ENCODE assay signal across 15 cellular contexts in the genomic region with DNA sequence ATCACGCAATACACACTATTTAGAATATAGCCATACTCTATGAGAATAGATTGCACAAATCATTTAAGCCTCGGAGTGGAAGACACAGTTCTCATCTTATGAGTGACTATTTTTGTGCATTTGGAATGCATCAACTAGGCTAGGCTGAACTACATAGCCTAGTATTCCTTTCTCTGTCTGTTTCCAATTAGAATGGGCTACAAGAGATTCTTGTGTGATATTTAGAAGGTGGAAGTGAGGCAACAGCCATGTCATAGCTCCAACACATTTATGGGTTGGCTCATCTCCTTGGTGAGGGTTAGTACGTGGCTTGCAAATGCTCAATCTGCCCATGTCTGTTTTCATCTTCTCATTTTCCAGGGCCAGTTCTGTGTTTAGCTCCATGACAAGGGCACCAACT.
"Had no signal": no experiment of that assay in that cellular context is flagged by ENCODE, and none has a peak within 500 bp of the region (broad histone marks: within the 10 kb centered on the region; RNA-seq: fewer than 3 reads in every experiment).

No MANE protein-coding gene starts in this region.

- H2AFZ ChIP-seq: parathyroid adenoma had no signal

- ATAC-seq: stimulated activated naive B cell treated with anti-CD40 and anti-IgM and Interleukin-4, amounts not matched to agents 10 μg/mL and 1 μg/mL and 100 μg/mL, for 72 hours had no signal

- H3K9me3 ChIP-seq: esophagus squamous epithelium, transverse colon had no signal

- H3K27ac ChIP-seq: esophagus squamous epithelium, parathyroid adenoma, transverse colon, VCaP had no signal

- H3K4me3 ChIP-seq: esophagus squamous epithelium, transverse colon had no signal

- H3K9ac ChIP-seq: parathyroid adenoma had no signal

- H3K4me1 ChIP-seq: esophagus squamous epithelium, parathyroid adenoma, transverse colon had no signal

- H3K36me3 ChIP-seq: esophagus squamous epithelium, transverse colon had no signal

- H3K79me2 ChIP-seq: parathyroid adenoma had no signal

- H3K27me3 ChIP-seq: esophagus squamous epithelium, transverse colon had no signal

- DNase-seq: activated CD4-positive, alpha-beta memory T cell treated with anti-CD3 and anti-CD28 coated beads, Interleukin-2, amount 10 ng/mL, durations not matched to agents 7 days and 5 days; activated gamma-delta T cell; activated T-cell treated with anti-CD3 and anti-CD28 coated beads, Interleukin-2, amount 50 U/mL, for 48 hours; anterior cingulate cortex; esophagus squamous epithelium; hippocampal formation; kidney glomerular epithelial cell; retina; small intestine; stimulated activated CD4-positive, alpha-beta T cell treated with anti-CD3 and anti-CD28 coated beads, Interleukin-1b, Interleukin-23, amount 100 ng/mL, for 48 hours; stimulated activated naive B cell treated with anti-CD40 and anti-IgM and Interleukin-4, amounts not matched to agents 10 μg/mL and 1 μg/mL and 100 μg/mL, for 72 hours; substantia nigra; transverse colon had no signal
